Comparison of ENCODE assay signal across 20 cellular contexts in the genomic region with DNA sequence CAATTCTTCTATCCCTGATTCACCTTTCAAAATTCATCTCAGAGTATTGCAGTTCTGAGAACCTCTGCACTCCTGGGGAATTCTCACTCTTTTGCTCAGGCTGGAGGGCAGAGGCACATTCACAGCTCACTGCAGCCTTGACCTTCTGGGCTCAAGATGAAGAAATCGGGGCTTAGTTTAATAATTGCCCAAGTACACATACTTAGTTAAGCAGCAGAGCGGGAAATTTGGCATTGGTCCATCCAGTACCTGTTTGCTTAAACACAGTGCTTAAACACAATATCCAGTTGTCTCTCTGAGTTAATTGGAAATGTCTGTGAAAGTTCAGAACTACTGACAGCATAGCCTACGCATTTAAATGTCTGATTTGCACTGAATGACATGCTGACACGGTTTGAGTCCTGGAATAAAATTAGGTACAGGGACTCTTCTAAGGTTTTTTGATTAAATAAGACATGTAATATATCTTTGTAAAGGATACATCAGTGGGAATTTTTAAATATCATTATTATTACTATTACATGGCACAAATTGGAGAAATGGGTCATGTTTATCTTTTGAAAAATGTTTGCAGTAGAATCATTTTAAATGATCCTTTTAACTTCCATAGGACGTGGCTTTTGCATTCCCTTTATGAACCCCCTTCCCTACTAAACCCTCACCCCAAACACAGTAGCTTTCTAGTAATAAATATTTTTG.
DNase-seq lines count a peak whose midpoint lies in the region; ATAC-seq and TF ChIP-seq lines count a peak whose summit lies in the region.
"Had no signal": no experiment of that assay in that cellular context is flagged by ENCODE, and none has a peak within 500 bp of the region (broad histone marks: within the 10 kb centered on the region; RNA-seq: fewer than 3 reads in every experiment).

No MANE protein-coding gene starts in this region.

- H3K4me3 ChIP-seq in LNCaP clone FGC (ENCODE audit: low read depth, low read length) = no peak overlapping the region
- no peak overlapping the region for H3K4me3 ChIP-seq in epithelial cell of proximal tubule (ENCODE audit: low read depth, low read length)
- H3K4me3 ChIP-seq: BLaER1, PC-9, SJSA1, smooth muscle cell had no signal

- H3K4me3 Mint-ChIP-seq in progenitor cell of endocrine pancreas (ENCODE audit: low read depth) = peak overlapping the region; percentile 17
- H3K4me3 Mint-ChIP-seq: activated CD4-positive, alpha-beta T cell treated with anti-CD3 and anti-CD28 coated beads for 36 hours; central memory CD8-positive, alpha-beta T cell had no signal

- no peaks in the 10 kb centered on the region for H3K36me3 Mint-ChIP-seq in progenitor cell of endocrine pancreas (ENCODE audit: insufficient read depth)

- H3K4me1 Mint-ChIP-seq in progenitor cell of endocrine pancreas (ENCODE audit: low read depth) = peaks cover 23% of the 10 kb centered on the region

- no peaks in the 10 kb centered on the region for H3K9me3 Mint-ChIP-seq in progenitor cell of endocrine pancreas (ENCODE audit: low read depth)
- H3K9me3 Mint-ChIP-seq: central memory CD8-positive, alpha-beta T cell had no signal

- ATAC-seq in GM18861 (IDR thresholded peaks at IDR 0.05; ENCODE audit: unreplicated experiment) (no peak), GM21619 (IDR thresholded peaks at IDR 0.05; ENCODE audit: unreplicated experiment) (no peak)
- ATAC-seq: activated CD4-positive, alpha-beta T cell treated with anti-CD3 and anti-CD28 coated beads for 36 hours; left colon had no signal

- peak overlapping the region; percentile 45 for H3K27ac Mint-ChIP-seq in progenitor cell of endocrine pancreas
- H3K27ac Mint-ChIP-seq: activated CD4-positive, alpha-beta T cell treated with anti-CD3 and anti-CD28 coated beads for 36 hours had no signal

- TF ChIP-seq CTCF in LNCaP clone FGC (IDR thresholded peaks at IDR 0.05; ENCODE audit: control insufficient read depth, extremely low read depth, insufficient read depth) (no peak), epithelial cell of proximal tubule (conservative IDR thresholded peaks at IDR 0.05; ENCODE audit: low read depth, low read length) (no peak), progenitor cell of endocrine pancreas (IDR thresholded peaks at IDR 0.05; ENCODE audit: unreplicated experiment) (no peak)

- no peaks in the 10 kb centered on the region for H3K27me3 Mint-ChIP-seq in progenitor cell of endocrine pancreas
- H3K27me3 Mint-ChIP-seq: central memory CD8-positive, alpha-beta T cell had no signal

- peak; percentile 32 for DNase-seq in DMS53 treated with DMSO at 0.1 percent for 48 hours (lab: John Stamatoyannopoulos, UW; ENCODE audit: unreplicated experiment)
- DNase-seq in LNCaP clone FGC (ENCODE audit: low read depth) = peak; percentile 46
- peak; percentile 99 for DNase-seq in epithelial cell of proximal tubule (ENCODE audit: low read depth)
- DNase-seq in progenitor cell of endocrine pancreas (ENCODE audit: low spot score, unreplicated experiment) = no peak
- DNase-seq in OCI-M1 (lab: John Stamatoyannopoulos, UW) = no peak
- DNase-seq: activated CD4-positive, alpha-beta T cell treated with anti-CD3 and anti-CD28 coated beads for 36 hours; activated gamma-delta T cell; amniotic stem cell; effector CD4-positive, alpha-beta T cell; hypothalamus; KG1; left colon; T-helper 9 cell had no signal

Comparison
In these comparisons a context has a peak if more than half of its experiments do, and no peak if none do; other contexts are left out.
1. DNase-seq: peak in DMS53 treated with DMSO at 0.1 percent for 48 hours (single experiment), LNCaP clone FGC (single experiment) and epithelial cell of proximal tubule (single experiment); none in progenitor cell of endocrine pancreas (single experiment) and OCI-M1 (single experiment).